Comparison of ENCODE assay signal across 1 cellular context in genomic region chr15:43196760-43197548, GRCh38.
A peak's percentile ranks its signal among the peaks of the same experiment; 100 is the strongest.
TF ChIP-seq lines count a peak whose summit lies in the region.

No MANE protein-coding gene starts in this region.

TF ChIP-seq in HepG2, 621 proteins besides CTCF, POLR2A, EP300 and RAD21 (continued from another document):
- peak; percentile 69 for TF ChIP-seq MNT (IDR thresholded peaks at IDR 0.05)
- TF ChIP-seq ZNF275 (CRISPR knock-in tag; IDR thresholded peaks at IDR 0.05; ENCODE audit: borderline replicate concordance) = no peak
- no peak for TF ChIP-seq ZNF431 (CRISPR knock-in tag; IDR thresholded peaks at IDR 0.05; ENCODE audit: borderline replicate concordance, low read depth)
